In the genomic region with DNA sequence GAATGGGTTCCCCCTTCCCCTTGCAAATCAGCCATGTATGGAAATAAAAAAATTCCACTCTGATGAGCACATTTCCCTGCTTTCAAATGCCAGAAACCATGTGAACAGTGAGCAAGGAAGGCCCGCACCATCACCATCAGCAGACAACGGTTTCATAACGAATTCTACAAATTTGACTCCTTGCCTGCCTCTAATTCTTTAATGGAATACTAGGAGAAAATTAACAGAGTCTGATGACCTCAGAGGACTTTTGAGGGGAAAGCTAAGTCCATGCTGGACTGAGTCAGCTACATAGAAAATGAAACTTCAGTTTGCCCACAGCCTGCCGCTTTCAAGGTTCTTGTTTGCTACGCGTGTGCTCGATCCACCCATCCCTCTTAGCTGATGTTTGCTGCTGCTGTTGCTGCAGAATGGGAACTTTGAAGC, we compare ENCODE assay signal across 8 cellular contexts. TPM values are rescaled to one million over a fixed set of nuclear protein-coding genes. Genes with fewer than 3 reads are reported as not detected.
DNase-seq lines count a peak whose midpoint lies in the region; ATAC-seq, FAIRE-seq and TF ChIP-seq lines count a peak whose summit lies in the region.

No MANE protein-coding gene starts in this region.

- H3K4me3 ChIP-seq in astrocyte (ENCODE audit: insufficient read depth, low read depth, low read length) (peak overlapping the region; percentile 40), mucosa of rectum (ENCODE audit: low read length in 2 of 2) (no peak overlapping the region)

- H4K20me1 ChIP-seq in astrocyte (ENCODE audit: insufficient read depth, low read length), result no peaks in the 10 kb centered on the region

- H3K9me3 Mint-ChIP-seq in astrocyte (ENCODE audit: unreplicated experiment), result no peaks in the 10 kb centered on the region

- peak overlapping the region; percentile 55 for H3K27ac ChIP-seq in astrocyte (ENCODE audit: low read depth, low read length)
- peak overlapping the region; percentile 29 to 51 for H3K27ac ChIP-seq in mucosa of rectum (ENCODE audit: low read depth in 2 of 2, low read length in 2 of 2)

- H3K27me3 ChIP-seq in astrocyte (ENCODE audit: insufficient read depth, low read length) (no peaks in the 10 kb centered on the region), mucosa of rectum (ENCODE audit: control insufficient read depth in 2 of 2, insufficient read depth in 2 of 2, low read length in 2 of 2) (no peaks in the 10 kb centered on the region)

- H3K27me3 Mint-ChIP-seq in astrocyte (ENCODE audit: low read depth, unreplicated experiment), result no peaks in the 10 kb centered on the region

- H3K36me3 ChIP-seq in astrocyte (ENCODE audit: insufficient read depth, low read length) (no peaks in the 10 kb centered on the region), mucosa of rectum (ENCODE audit: control insufficient read depth in 2 of 2, insufficient read depth in 2 of 2, low read length in 2 of 2) (no peaks in the 10 kb centered on the region)

- no peaks in the 10 kb centered on the region for H3K36me3 Mint-ChIP-seq in astrocyte (ENCODE audit: low read depth, unreplicated experiment)

- DNase-seq in CD1c-positive myeloid dendritic cell (ENCODE audit: extremely low spot score) (peak; percentile 9), H4 (ENCODE audit: low spot score) (peak; percentile 13), astrocyte (ENCODE audit: low read depth) (peak; percentile 25), urothelium cell line (ENCODE audit: low spot score) (no peak), NCI-H146 treated with DMSO at 0.1 percent for 48 hours (lab: John Stamatoyannopoulos, UW; ENCODE audit: unreplicated experiment) (no peak), COLO668 (lab: John Stamatoyannopoulos, UW; ENCODE audit: unreplicated experiment) (no peak)

- ATAC-seq in HG03457 (IDR thresholded peaks at IDR 0.05; ENCODE audit: unreplicated experiment), result no peak

- H3K4me3 Mint-ChIP-seq in astrocyte (ENCODE audit: unreplicated experiment), result no peak overlapping the region

- FAIRE-seq in astrocyte (lab: Jason Lieb, UNC), result no peak
- FAIRE-seq in urothelium cell line (lab: Jason Lieb, UNC), result no peak

- peak overlapping the region; percentile 72 for H3K4me2 ChIP-seq in astrocyte (ENCODE audit: low read length)

- H2AFZ ChIP-seq in astrocyte (ENCODE audit: low read depth, low read length), result peak overlapping the region; percentile 79

- no peaks in the 10 kb centered on the region for H3K9me3 ChIP-seq in astrocyte (ENCODE audit: insufficient read depth, low read depth, low read length)
- no peaks in the 10 kb centered on the region for H3K9me3 ChIP-seq in mucosa of rectum (ENCODE audit: control insufficient read depth in 2 of 2, low read length in 2 of 2)

- no peaks in the 10 kb centered on the region for H3K79me2 ChIP-seq in astrocyte (ENCODE audit: insufficient read depth, low read length)

- H3K9ac ChIP-seq in astrocyte (ENCODE audit: low read length) (peak overlapping the region; percentile 61), mucosa of rectum (ENCODE audit: low read depth in 1 of 2, low read length in 2 of 2) (peak overlapping the region in 1 of 2 donors; percentile 8)

- H3K4me1 ChIP-seq in astrocyte (ENCODE audit: insufficient read depth, low read length) (peaks cover 12% of the 10 kb centered on the region), mucosa of rectum (ENCODE audit: control insufficient read depth in 2 of 2, insufficient read depth in 2 of 2, low read length in 2 of 2) (no peaks in the 10 kb centered on the region)

- peaks cover 11% of the 10 kb centered on the region for H3K4me1 Mint-ChIP-seq in astrocyte (ENCODE audit: low read depth, unreplicated experiment)

- peak overlapping the region; percentile 84 for H3K27ac Mint-ChIP-seq in astrocyte (ENCODE audit: unreplicated experiment)

- TF ChIP-seq CTCF in astrocyte (IDR thresholded peaks at IDR 0.05; ENCODE audit: insufficient read depth, low read depth, low read length), result no peak

RNA-seq across cellular contexts. Expression of a gene that starts 46.7 kb away (rescaled TPM):
- total RNA-seq in H4 (2014; rRNA removed; shearing (Covaris generic)), result not detected in 2 replicates
- 0.07 TPM in 1 of 2 replicates, not detected in the other for total RNA-seq in astrocyte

Comparison
In these comparisons a context has a peak if more than half of its experiments do, and no peak if none do; other contexts are left out.
1. DNase-seq: peak in CD1c-positive myeloid dendritic cell (single experiment), H4 (single experiment) and astrocyte (single experiment); none in urothelium cell line (single experiment), NCI-H146 treated with DMSO at 0.1 percent for 48 hours (single experiment) and COLO668 (single experiment).